ENCODE assay signal across 8 cellular contexts in genomic region chr18:26225915-26226228, GRCh38. TPM values are rescaled to one million over a fixed set of nuclear protein-coding genes. Genes with fewer than 3 reads are reported as not detected.
DNase-seq lines count a peak whose midpoint lies in the region; ATAC-seq and TF ChIP-seq lines count a peak whose summit lies in the region.

No MANE protein-coding gene starts in this region.

- POLR2A ChIA-PET in MCF 10A (lab: Yijun Ruan, JAX): interaction anchor here (0.9 to 3.5 kb wide), 12 partner anchors 8 to 214 kb away, joined by 3 to 28 read pairs (median 4); partner anchors contain the start of gene SS18

- intact Hi-C loops in cardiac septum (cut with DNase I) (loop anchor here (2.0 kb wide), 1 partner anchor 135 kb away; the partner anchor contains the start of gene SS18), MCF 10A (cut with micrococcal nuclease) (loop anchor here (2.0 to 5.0 kb wide), 2 partner anchors 41 to 137 kb away; no protein-coding TSS in a partner anchor), aorta (cut with DNase I) (loop anchor here (5.0 to 10.0 kb wide), 3 partner anchors 134 to 429 kb away; partner anchors contain the start of gene SS18 (in 1 of the 2))

- no peaks in the 10 kb centered on the region for H3K36me3 ChIP-seq in right atrium auricular region
- H3K36me3 ChIP-seq in aorta (ENCODE audit: control insufficient read depth in 1 of 2, insufficient read depth in 2 of 2, low read length in 1 of 2): no peaks in the 10 kb centered on the region

- no peaks in the 10 kb centered on the region for H3K9me3 Mint-ChIP-seq in MCF 10A (ENCODE audit: unreplicated experiment)

- peak overlapping the region; percentile 93 for H3K4me3 Mint-ChIP-seq in MCF 10A (ENCODE audit: unreplicated experiment)

- ATAC-seq in aorta (ENCODE audit: low FRiP score): no peak

- 15 to 17% methylated on average over 8 of the region's 8 CpGs for WGBS in aorta, 2 donors

- peak overlapping the region; percentile 99 for H3K27ac Mint-ChIP-seq in MCF 10A (ENCODE audit: low read depth, unreplicated experiment)

- H3K27ac ChIP-seq in right atrium auricular region: peak overlapping the region; percentile 79 to 82
- H3K27ac ChIP-seq in aorta (ENCODE audit: low read depth in 1 of 2, low read length in 2 of 2): no peak overlapping the region

- TF ChIP-seq CTCF in right atrium auricular region (IDR thresholded peaks at IDR 0.05): no peak
- no peak for TF ChIP-seq CTCF in MCF 10A (IDR thresholded peaks at IDR 0.05; ENCODE audit: unreplicated experiment)

- H3K27me3 Mint-ChIP-seq in MCF 10A (ENCODE audit: insufficient read depth, unreplicated experiment): peaks cover 12% of the 10 kb centered on the region

- BruUV-seq in MCF 10A (replicated peaks; lab: Mats Ljungman, UMichigan): TSS peak; percentile 93

- H3K4me1 Mint-ChIP-seq in MCF 10A (ENCODE audit: insufficient read depth, unreplicated experiment): peaks cover 17% of the 10 kb centered on the region

- H3K9me3 ChIP-seq in right atrium auricular region: no peaks in the 10 kb centered on the region
- no peaks in the 10 kb centered on the region for H3K9me3 ChIP-seq in mononuclear cell (ENCODE audit: low read depth, low read length)
- no peaks in the 10 kb centered on the region for H3K9me3 ChIP-seq in aorta (ENCODE audit: control insufficient read depth, low read length)

- CTCF ChIA-PET in MCF 10A (lab: Yijun Ruan, JAX): interaction anchor here (0.7 kb wide), 1 partner anchor 313 kb away, joined by 3 read pairs; no protein-coding TSS in a partner anchor

- H3K4me3 ChIP-seq in right atrium auricular region: peak overlapping the region; percentile 84 to 86
- H3K4me3 ChIP-seq in mononuclear cell (ENCODE audit: low read length): peak overlapping the region; percentile 68
- peak overlapping the region; percentile 46 to 73 for H3K4me3 ChIP-seq in aorta (ENCODE audit: low read length in 2 of 2)

- H3K36me3 Mint-ChIP-seq in MCF 10A (ENCODE audit: insufficient read depth, unreplicated experiment): peaks cover 7% of the 10 kb centered on the region

- DNase-seq in right atrium auricular region (ENCODE audit: low spot score) (no peak), cardiac septum (ENCODE audit: low spot score) (no peak), MCF 10A (ENCODE audit: unreplicated experiment) (no peak), aorta (no peak), islet precursor cell (no peak), COLO829 (ENCODE audit: low spot score) (no peak), NCI-H128 (lab: John Stamatoyannopoulos, UW; ENCODE audit: unreplicated experiment) (no peak)

- H3K27me3 ChIP-seq in right atrium auricular region (no peaks in the 10 kb centered on the region), mononuclear cell (ENCODE audit: insufficient read depth, low read length) (no peaks in the 10 kb centered on the region), aorta (ENCODE audit: control insufficient read depth in 1 of 2, insufficient read depth in 2 of 2, low read length in 1 of 2) (no peaks in the 10 kb centered on the region)

- H3K4me1 ChIP-seq in right atrium auricular region (peaks cover 0 to 9% of the 10 kb centered on the region in 2 donors), mononuclear cell (ENCODE audit: insufficient read depth, low read length) (peaks cover 16% of the 10 kb centered on the region), aorta (ENCODE audit: control insufficient read depth in 1 of 2, insufficient read depth in 2 of 2, low read length in 2 of 2) (no peaks in the 10 kb centered on the region)

RNA-seq across cellular contexts. Expression of gene TAF4B, which starts 0.4 kb away (rescaled TPM):
- total RNA-seq in right atrium auricular region: 1 to 10 TPM; 2.4 to 3.1 TPM
- total RNA-seq in cardiac septum: 0.92 TPM
- 5.8 and 9.2 TPM in 2 replicates for total RNA-seq in MCF 10A (2022)
- total RNA-seq in mononuclear cell: 28.1 TPM
- total RNA-seq in aorta: 1 to 10 TPM; 3.9 to 4.2 TPM
- under 1 TPM; 0.63 to 0.74 TPM for polyA plus RNA-seq in aorta

Comparison
In these comparisons a context has a peak if more than half of its experiments do, and no peak if none do; other contexts are left out.
1. H3K27ac ChIP-seq: peak in right atrium auricular region (2 of 2); none in aorta (0 of 2).
2. Peak in every context shown above with its lines, with median percentiles within 50 percentile points of each other: H3K4me3 ChIP-seq.